1 cellular context compared by ENCODE assay signal in the genomic region with DNA sequence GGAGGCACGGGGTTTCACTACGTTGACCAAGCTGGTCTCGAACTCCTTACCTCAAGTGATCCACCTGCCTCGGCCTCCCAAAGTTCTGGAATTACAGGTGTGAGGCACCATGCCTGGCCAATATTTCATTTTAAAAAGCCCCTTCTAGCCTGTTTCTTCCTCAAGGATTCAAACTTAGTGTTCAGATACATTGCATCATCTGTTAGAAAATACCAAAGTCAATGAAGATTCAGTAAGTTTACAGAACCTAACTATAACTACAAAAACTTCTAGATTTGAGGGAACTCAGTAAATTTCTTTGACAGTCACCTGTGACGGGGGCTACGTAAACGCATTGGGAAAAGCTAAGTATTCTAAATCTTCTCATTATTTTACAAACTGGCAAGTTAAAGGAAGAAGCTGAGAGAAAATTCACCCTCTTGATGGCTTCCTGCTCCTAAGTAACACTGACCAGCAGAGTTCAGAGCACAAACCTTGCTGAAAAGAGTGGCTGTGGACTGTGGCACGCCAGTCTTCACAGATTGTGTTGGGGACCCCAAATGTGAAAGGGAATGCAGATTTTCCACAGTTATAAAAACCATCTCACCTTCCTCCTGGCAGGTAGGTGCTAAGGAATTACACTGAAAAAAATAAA.
TF ChIP-seq lines count a peak whose summit lies in the region.

No MANE protein-coding gene starts in this region.

TF ChIP-seq in HepG2, 621 proteins besides CTCF, POLR2A, EP300 and RAD21 (continued from another document):
- TF ChIP-seq ATF7 (IDR thresholded peaks at IDR 0.05) (peak; percentile 29; the same call in 1 of the 2 replicates), ATF7 (CRISPR knock-in tag; IDR thresholded peaks at IDR 0.05) (no peak), ZNF33A (CRISPR knock-in tag; IDR thresholded peaks at IDR 0.05; ENCODE audit: borderline replicate concordance) (no peak), RBFOX2 (IDR thresholded peaks at IDR 0.05; ENCODE audit: low read depth, low read length) (0 out of 2 replicates have a peak, but pooled peaks have one; percentile 5), ZNF605 (CRISPR knock-in tag; IDR thresholded peaks at IDR 0.05) (0 out of 2 replicates have a peak, but pooled peaks have one; percentile 18), PHF20 (CRISPR knock-in tag; IDR thresholded peaks at IDR 0.05) (no peak), STAT5B (CRISPR knock-in tag; IDR thresholded peaks at IDR 0.05) (no peak)
- TF ChIP-seq, protein P1, sequence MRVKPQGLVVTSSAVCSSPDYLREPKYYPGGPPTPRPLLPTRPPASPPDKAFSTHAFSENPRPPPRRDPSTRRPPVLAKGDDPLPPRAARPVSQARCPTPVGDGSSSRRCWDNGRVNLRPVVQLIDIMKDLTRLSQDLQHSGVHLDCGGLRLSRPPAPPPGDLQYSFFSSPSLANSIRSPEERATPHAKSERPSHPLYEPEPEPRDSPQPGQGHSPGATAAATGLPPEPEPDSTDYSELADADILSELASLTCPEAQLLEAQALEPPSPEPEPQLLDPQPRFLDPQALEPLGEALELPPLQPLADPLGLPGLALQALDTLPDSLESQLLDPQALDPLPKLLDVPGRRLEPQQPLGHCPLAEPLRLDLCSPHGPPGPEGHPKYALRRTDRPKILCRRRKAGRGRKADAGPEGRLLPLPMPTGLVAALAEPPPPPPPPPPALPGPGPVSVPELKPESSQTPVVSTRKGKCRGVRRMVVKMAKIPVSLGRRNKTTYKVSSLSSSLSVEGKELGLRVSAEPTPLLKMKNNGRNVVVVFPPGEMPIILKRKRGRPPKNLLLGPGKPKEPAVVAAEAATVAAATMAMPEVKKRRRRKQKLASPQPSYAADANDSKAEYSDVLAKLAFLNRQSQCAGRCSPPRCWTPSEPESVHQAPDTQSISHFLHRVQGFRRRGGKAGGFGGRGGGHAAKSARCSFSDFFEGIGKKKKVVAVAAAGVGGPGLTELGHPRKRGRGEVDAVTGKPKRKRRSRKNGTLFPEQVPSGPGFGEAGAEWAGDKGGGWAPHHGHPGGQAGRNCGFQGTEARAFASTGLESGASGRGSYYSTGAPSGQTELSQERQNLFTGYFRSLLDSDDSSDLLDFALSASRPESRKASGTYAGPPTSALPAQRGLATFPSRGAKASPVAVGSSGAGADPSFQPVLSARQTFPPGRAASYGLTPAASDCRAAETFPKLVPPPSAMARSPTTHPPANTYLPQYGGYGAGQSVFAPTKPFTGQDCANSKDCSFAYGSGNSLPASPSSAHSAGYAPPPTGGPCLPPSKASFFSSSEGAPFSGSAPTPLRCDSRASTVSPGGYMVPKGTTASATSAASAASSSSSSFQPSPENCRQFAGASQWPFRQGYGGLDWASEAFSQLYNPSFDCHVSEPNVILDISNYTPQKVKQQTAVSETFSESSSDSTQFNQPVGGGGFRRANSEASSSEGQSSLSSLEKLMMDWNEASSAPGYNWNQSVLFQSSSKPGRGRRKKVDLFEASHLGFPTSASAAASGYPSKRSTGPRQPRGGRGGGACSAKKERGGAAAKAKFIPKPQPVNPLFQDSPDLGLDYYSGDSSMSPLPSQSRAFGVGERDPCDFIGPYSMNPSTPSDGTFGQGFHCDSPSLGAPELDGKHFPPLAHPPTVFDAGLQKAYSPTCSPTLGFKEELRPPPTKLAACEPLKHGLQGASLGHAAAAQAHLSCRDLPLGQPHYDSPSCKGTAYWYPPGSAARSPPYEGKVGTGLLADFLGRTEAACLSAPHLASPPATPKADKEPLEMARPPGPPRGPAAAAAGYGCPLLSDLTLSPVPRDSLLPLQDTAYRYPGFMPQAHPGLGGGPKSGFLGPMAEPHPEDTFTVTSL (CRISPR knock-in tag; IDR thresholded peaks at IDR 0.05; ENCODE audit: borderline replicate concordance): no peak
- TF ChIP-seq, protein P2, sequence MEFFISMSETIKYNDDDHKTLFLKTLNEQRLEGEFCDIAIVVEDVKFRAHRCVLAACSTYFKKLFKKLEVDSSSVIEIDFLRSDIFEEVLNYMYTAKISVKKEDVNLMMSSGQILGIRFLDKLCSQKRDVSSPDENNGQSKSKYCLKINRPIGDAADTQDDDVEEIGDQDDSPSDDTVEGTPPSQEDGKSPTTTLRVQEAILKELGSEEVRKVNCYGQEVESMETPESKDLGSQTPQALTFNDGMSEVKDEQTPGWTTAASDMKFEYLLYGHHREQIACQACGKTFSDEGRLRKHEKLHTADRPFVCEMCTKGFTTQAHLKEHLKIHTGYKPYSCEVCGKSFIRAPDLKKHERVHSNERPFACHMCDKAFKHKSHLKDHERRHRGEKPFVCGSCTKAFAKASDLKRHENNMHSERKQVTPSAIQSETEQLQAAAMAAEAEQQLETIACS (CRISPR knock-in tag; IDR thresholded peaks at IDR 0.05): no peak
